23 cellular contexts compared by ENCODE assay signal in genomic region chr4:89368855-89369254, GRCh38.
"Had no signal": no experiment of that assay in that cellular context is flagged by ENCODE, and none has a peak within 500 bp of the region (broad histone marks: within the 10 kb centered on the region; RNA-seq: fewer than 3 reads in every experiment).

No MANE protein-coding gene starts in this region.

- H3K36me3 Mint-ChIP-seq: activated CD8-positive, alpha-beta memory T cell treated with anti-CD3 and anti-CD28 coated beads, Interleukin-2, amount 10 ng/mL, durations not matched to agents 7 days and 5 days; activated naive CD8-positive, alpha-beta T cell; mesothelial cell of epicardium; stimulated activated memory B cell treated with anti-CD40 and anti-IgM and Interleukin-4, amounts not matched to agents 10 μg/mL and 1 μg/mL and 100 μg/mL, for 72 hours had no signal

- H3K4me3 Mint-ChIP-seq: activated CD4-positive, alpha-beta T cell treated with anti-CD3 and anti-CD28 coated beads for 36 hours; activated CD8-positive, alpha-beta memory T cell treated with anti-CD3 and anti-CD28 coated beads, Interleukin-2, amount 10 ng/mL, durations not matched to agents 7 days and 5 days; activated CD8-positive, alpha-beta T cell treated with anti-CD3 and anti-CD28 coated beads, Interleukin-2, amount 10 ng/mL, durations not matched to agents 7 days and 5 days; activated naive CD8-positive, alpha-beta T cell; mesothelial cell of epicardium; naive thymus-derived CD4-positive, alpha-beta T cell; stimulated activated memory B cell treated with anti-CD40 and anti-IgM and Interleukin-4, amounts not matched to agents 10 μg/mL and 1 μg/mL and 100 μg/mL, for 72 hours; stimulated activated naive CD8-positive, alpha-beta T cell treated with anti-CD3 and anti-CD28 coated beads, Interleukin-15, amount 100 ng/mL, for 72 hours had no signal

- H3K27me3 Mint-ChIP-seq: activated naive CD8-positive, alpha-beta T cell; stimulated activated naive CD8-positive, alpha-beta T cell treated with anti-CD3 and anti-CD28 coated beads, Interleukin-15, amount 100 ng/mL, for 72 hours had no signal

- H3K27ac Mint-ChIP-seq: activated CD4-positive, alpha-beta T cell treated with anti-CD3 and anti-CD28 coated beads for 36 hours; activated CD8-positive, alpha-beta memory T cell treated with anti-CD3 and anti-CD28 coated beads, Interleukin-2, amount 10 ng/mL, durations not matched to agents 7 days and 5 days; activated CD8-positive, alpha-beta T cell treated with anti-CD3 and anti-CD28 coated beads, Interleukin-2, amount 10 ng/mL, durations not matched to agents 7 days and 5 days; activated naive CD8-positive, alpha-beta T cell; mesothelial cell of epicardium; naive thymus-derived CD4-positive, alpha-beta T cell; stimulated activated memory B cell treated with anti-CD40 and anti-IgM and Interleukin-4, amounts not matched to agents 10 μg/mL and 1 μg/mL and 100 μg/mL, for 72 hours; stimulated activated naive CD8-positive, alpha-beta T cell treated with anti-CD3 and anti-CD28 coated beads, Interleukin-15, amount 100 ng/mL, for 72 hours had no signal

- DNase-seq: activated CD4-positive, alpha-beta T cell treated with anti-CD3 and anti-CD28 coated beads for 36 hours; activated CD4-positive, CD25-positive, alpha-beta regulatory T cell; activated CD8-positive, alpha-beta memory T cell treated with anti-CD3 and anti-CD28 coated beads, Interleukin-2, amount 10 ng/mL, durations not matched to agents 7 days and 5 days; activated CD8-positive, alpha-beta T cell treated with anti-CD3 and anti-CD28 coated beads, Interleukin-2, amount 10 ng/mL, durations not matched to agents 7 days and 5 days; activated effector memory CD4-positive, alpha-beta T cell treated with Interleukin-2 at 50 U/mL for 16 hours; activated naive CD4-positive, alpha-beta T cell treated with Interleukin-2 at 50 U/mL for 16 hours; anterior cingulate cortex; effector CD8-positive, alpha-beta T cell; islet precursor cell; left ventricle myocardium superior; mammary epithelial cell; naive thymus-derived CD4-positive, alpha-beta T cell; pancreas; psoas muscle; stimulated activated CD4-positive, alpha-beta T cell treated with anti-CD3 and anti-CD28 coated beads, Interleukin-1b, Interleukin-23, amount 100 ng/mL, for 48 hours; stimulated activated CD4-positive, alpha-beta T cell treated with anti-CD3 and anti-CD28 coated beads, Interleukin-4, amount 100 ng/mL, for 4 hours; stimulated activated CD8-positive, alpha-beta memory T cell treated with anti-CD3 and anti-CD28 coated beads, Interleukin-4, amount 100 ng/mL, for 48 hours; stimulated activated naive CD8-positive, alpha-beta T cell treated with anti-CD3 and anti-CD28 coated beads, Interleukin-15, amount 100 ng/mL, for 72 hours; substantia nigra; upper lobe of left lung had no signal
